Comparison of ENCODE assay signal across 27 cellular contexts in genomic region chr4:185995665-185996064, GRCh38.
"Had no signal": no experiment of that assay in that cellular context is flagged by ENCODE, and none has a peak within 500 bp of the region (broad histone marks: within the 10 kb centered on the region; RNA-seq: fewer than 3 reads in every experiment).

No MANE protein-coding gene starts in this region.

- H3K4me3 ChIP-seq: stomach, suprapubic skin, testis, thoracic aorta, thyroid gland, tibial nerve, transverse colon, upper lobe of left lung, upper lobe of right lung, uterus, vagina had no signal

- H3K9me3 Mint-ChIP-seq: stimulated activated effector memory CD8-positive, alpha-beta T cell treated with anti-CD3 and anti-CD28 coated beads, Interleukin-12 subunit alpha, Interleukin-12 subunit beta, amount 100 ng/mL, for 72 hours; stimulated activated memory B cell treated with anti-CD40 and anti-IgM and Interleukin-4, amounts not matched to agents 10 μg/mL and 1 μg/mL and 100 μg/mL, for 72 hours; stimulated activated naive B cell treated with anti-CD40 and anti-IgM and Interleukin-4, amounts not matched to agents 10 μg/mL and 1 μg/mL and 100 μg/mL, for 72 hours; stimulated activated naive CD8-positive, alpha-beta T cell treated with anti-CD3 and anti-CD28 coated beads, Interleukin-15, amount 100 ng/mL, for 72 hours; stimulated activated naive CD8-positive, alpha-beta T cell treated with anti-CD3 and anti-CD28 coated beads, Interleukin-15, Interleukin-2, amounts not matched to agents 100 ng/mL and 50 ng/mL, for 24 hours had no signal

- H3K36me3 ChIP-seq: stomach, suprapubic skin, thoracic aorta, thyroid gland, tibial nerve, transverse colon, upper lobe of left lung, upper lobe of right lung, uterus, vagina had no signal

- ATAC-seq: stimulated activated effector memory CD8-positive, alpha-beta T cell treated with anti-CD3 and anti-CD28 coated beads, Interleukin-12 subunit alpha, Interleukin-12 subunit beta, amount 100 ng/mL, for 72 hours; stimulated activated memory B cell treated with anti-CD40 and anti-IgM and Interleukin-4, amounts not matched to agents 10 μg/mL and 1 μg/mL and 100 μg/mL, for 72 hours; stimulated activated naive B cell treated with anti-CD40 and anti-IgM and Interleukin-4, amounts not matched to agents 10 μg/mL and 1 μg/mL and 100 μg/mL, for 72 hours; stimulated activated naive CD8-positive, alpha-beta T cell treated with anti-CD3 and anti-CD28 coated beads, Interleukin-15, amount 100 ng/mL, for 72 hours; stimulated activated naive CD8-positive, alpha-beta T cell treated with anti-CD3 and anti-CD28 coated beads, Interleukin-15, Interleukin-2, amounts not matched to agents 100 U/mL and 50 U/mL, for 24 hours; upper lobe of right lung had no signal

- H3K27me3 Mint-ChIP-seq: stimulated activated naive B cell treated with anti-CD40 and anti-IgM and Interleukin-4, amounts not matched to agents 10 μg/mL and 1 μg/mL and 100 μg/mL, for 72 hours; stimulated activated naive CD8-positive, alpha-beta T cell treated with anti-CD3 and anti-CD28 coated beads, Interleukin-15, amount 100 ng/mL, for 72 hours; type B pancreatic cell had no signal

- H3K4me1 ChIP-seq: suprapubic skin, testis, tibial nerve, transverse colon, upper lobe of left lung, upper lobe of right lung, uterus, vagina had no signal

- H3K4me3 Mint-ChIP-seq: stimulated activated effector memory CD8-positive, alpha-beta T cell treated with anti-CD3 and anti-CD28 coated beads, Interleukin-12 subunit alpha, Interleukin-12 subunit beta, amount 100 ng/mL, for 72 hours; stimulated activated memory B cell treated with anti-CD40 and anti-IgM and Interleukin-4, amounts not matched to agents 10 μg/mL and 1 μg/mL and 100 μg/mL, for 72 hours; stimulated activated naive B cell treated with anti-CD40 and anti-IgM and Interleukin-4, amounts not matched to agents 10 μg/mL and 1 μg/mL and 100 μg/mL, for 72 hours; stimulated activated naive CD8-positive, alpha-beta T cell treated with anti-CD3 and anti-CD28 coated beads, Interleukin-15, amount 100 ng/mL, for 72 hours; stimulated activated naive CD8-positive, alpha-beta T cell treated with anti-CD3 and anti-CD28 coated beads, Interleukin-15, Interleukin-2, amounts not matched to agents 100 ng/mL and 50 ng/mL, for 24 hours; type B pancreatic cell had no signal

- H3K27ac ChIP-seq: stomach, suprapubic skin, testis, thoracic aorta, thyroid gland, tibial nerve, transverse colon, upper lobe of left lung, upper lobe of right lung, uterus, vagina had no signal

- DNase-seq: stimulated activated CD4-positive, alpha-beta T cell treated with anti-CD3 and anti-CD28 coated beads, Interleukin-2, amount 100 ng/mL, for 24 hours; stimulated activated CD4-positive, alpha-beta T cell treated with anti-CD3 and anti-CD28 coated beads, Interleukin-2, amount 100 ng/mL, for 48 hours; stimulated activated CD4-positive, alpha-beta T cell treated with anti-CD3 and anti-CD28 coated beads, Interleukin-4, amount 100 ng/mL, for 1 hour; stimulated activated CD4-positive, alpha-beta T cell treated with anti-CD3 and anti-CD28 coated beads, Interleukin-4, amount 100 ng/mL, for 24 hours; stimulated activated CD4-positive, alpha-beta T cell treated with anti-CD3 and anti-CD28 coated beads, Interleukin-4, amount 100 ng/mL, for 4 hours; stimulated activated CD8-positive, alpha-beta memory T cell treated with anti-CD3 and anti-CD28 coated beads, Interleukin-4, amount 100 ng/mL, for 48 hours; stimulated activated naive B cell treated with anti-CD40 and anti-IgM and Interleukin-4, amounts not matched to agents 10 μg/mL and 1 μg/mL and 100 μg/mL, for 72 hours; stimulated activated naive CD4-positive, alpha-beta T cell; stimulated activated naive CD4-positive, alpha-beta T cell treated with Interleukin-2 at 50 U/mL for 16 hours; stimulated activated naive CD8-positive, alpha-beta T cell treated with anti-CD3 and anti-CD28 coated beads, Interleukin-15, amount 100 ng/mL, for 72 hours; stimulated activated naive CD8-positive, alpha-beta T cell treated with anti-CD3 and anti-CD28 coated beads, Interleukin-15, Interleukin-2, amounts not matched to agents 100 U/mL and 50 U/mL, for 24 hours; stomach; testis; thyroid gland; transverse colon; trophoblast cell; upper lobe of left lung; upper lobe of right lung; uterus had no signal

- H3K36me3 Mint-ChIP-seq: stimulated activated effector memory CD8-positive, alpha-beta T cell treated with anti-CD3 and anti-CD28 coated beads, Interleukin-12 subunit alpha, Interleukin-12 subunit beta, amount 100 ng/mL, for 72 hours; stimulated activated memory B cell treated with anti-CD40 and anti-IgM and Interleukin-4, amounts not matched to agents 10 μg/mL and 1 μg/mL and 100 μg/mL, for 72 hours; stimulated activated naive B cell treated with anti-CD40 and anti-IgM and Interleukin-4, amounts not matched to agents 10 μg/mL and 1 μg/mL and 100 μg/mL, for 72 hours; type B pancreatic cell had no signal

- H3K9me3 ChIP-seq: stomach, suprapubic skin, testis, thoracic aorta, thyroid gland, tibial nerve, transverse colon, upper lobe of left lung, upper lobe of right lung, uterus, vagina had no signal

- H3K27ac Mint-ChIP-seq: stimulated activated effector memory CD8-positive, alpha-beta T cell treated with anti-CD3 and anti-CD28 coated beads, Interleukin-12 subunit alpha, Interleukin-12 subunit beta, amount 100 ng/mL, for 72 hours; stimulated activated memory B cell treated with anti-CD40 and anti-IgM and Interleukin-4, amounts not matched to agents 10 μg/mL and 1 μg/mL and 100 μg/mL, for 72 hours; stimulated activated naive B cell treated with anti-CD40 and anti-IgM and Interleukin-4, amounts not matched to agents 10 μg/mL and 1 μg/mL and 100 μg/mL, for 72 hours; stimulated activated naive CD8-positive, alpha-beta T cell treated with anti-CD3 and anti-CD28 coated beads, Interleukin-15, amount 100 ng/mL, for 72 hours; stimulated activated naive CD8-positive, alpha-beta T cell treated with anti-CD3 and anti-CD28 coated beads, Interleukin-15, Interleukin-2, amounts not matched to agents 100 ng/mL and 50 ng/mL, for 24 hours; type B pancreatic cell had no signal

- H3K4me1 Mint-ChIP-seq: stimulated activated effector memory CD8-positive, alpha-beta T cell treated with anti-CD3 and anti-CD28 coated beads, Interleukin-12 subunit alpha, Interleukin-12 subunit beta, amount 100 ng/mL, for 72 hours; stimulated activated memory B cell treated with anti-CD40 and anti-IgM and Interleukin-4, amounts not matched to agents 10 μg/mL and 1 μg/mL and 100 μg/mL, for 72 hours; stimulated activated naive B cell treated with anti-CD40 and anti-IgM and Interleukin-4, amounts not matched to agents 10 μg/mL and 1 μg/mL and 100 μg/mL, for 72 hours; stimulated activated naive CD8-positive, alpha-beta T cell treated with anti-CD3 and anti-CD28 coated beads, Interleukin-15, amount 100 ng/mL, for 72 hours had no signal

- H3K27me3 ChIP-seq: stomach, suprapubic skin, testis, thyroid gland, tibial nerve, transverse colon, upper lobe of left lung, upper lobe of right lung, uterus, vagina had no signal
